ENCODE assay signal across 8 cellular contexts in genomic region chr11:67354314-67355022, GRCh38. TPM values are rescaled to one million over a fixed set of nuclear protein-coding genes. Genes with fewer than 3 reads are reported as not detected.
DNase-seq lines count a peak whose midpoint lies in the region; ATAC-seq and TF ChIP-seq lines count a peak whose summit lies in the region.

No MANE protein-coding gene starts in this region.

- DNase-seq in NCI-H82 (lab: John Stamatoyannopoulos, UW) (peak; percentile 60), NCI-H82 treated with DMSO at 0.1 percent for 48 hours (lab: John Stamatoyannopoulos, UW; ENCODE audit: unreplicated experiment) (no peak), NCI-H460 (ENCODE audit: extremely low read depth, low read depth) (peak; percentile 89), breast epithelium (ENCODE audit: low spot score in 2 of 2) (no peak), stromal cell of bone marrow (ENCODE audit: low read depth) (peak; percentile 97)

- intact Hi-C loops in breast epithelium (cut with DNase I; ENCODE audit: low total_unique reads): loop anchor here (5.0 kb wide), 1 partner anchor 38 kb away; the partner anchor contains the start of gene RAD9A

- TF ChIP-seq CTCF in breast epithelium (IDR thresholded peaks at IDR 0.05): no peak

- no peaks in the 10 kb centered on the region for H3K36me3 ChIP-seq in breast epithelium

- H3K27ac ChIP-seq in breast epithelium: peak overlapping the region; percentile 97 to 98
- peak overlapping the region; percentile 98 for H3K27ac ChIP-seq in layer of hippocampus (ENCODE audit: low read depth, low read length)

- ATAC-seq in HG02884 (IDR thresholded peaks at IDR 0.05; ENCODE audit: unreplicated experiment) (no peak), HG02938 (IDR thresholded peaks at IDR 0.05; ENCODE audit: unreplicated experiment) (no peak)

- H3K27me3 ChIP-seq in breast epithelium (no peaks in the 10 kb centered on the region), layer of hippocampus (ENCODE audit: control insufficient read depth, insufficient read depth, low read length) (no peaks in the 10 kb centered on the region)

- H3K9me3 ChIP-seq in breast epithelium: no peaks in the 10 kb centered on the region

- H3K4me1 ChIP-seq in breast epithelium: peaks cover 13 to 30% of the 10 kb centered on the region in 2 donors

- peak overlapping the region in 2 of 3 donors; percentile 74 to 76 for H3K4me3 ChIP-seq in breast epithelium

- TF ChIP-seq POLR2A in breast epithelium (IDR thresholded peaks at IDR 0.05): no peak

RNA-seq across cellular contexts. Expression of gene POLD4, which starts 1.1 kb away (rescaled TPM):
- 62.8 and 75.5 TPM in 2 replicates for total RNA-seq in NCI-H460 (2014; rRNA removed; shearing (Covaris generic))
- 91.6 and 132 TPM in 2 replicates for polyA plus RNA-seq in NCI-H460 (2014; cell fraction: nucleus; rRNA removed)
- 10 to 100 TPM; 48.7 to 91.5 (median 69.2) TPM for total RNA-seq in breast epithelium

RNA-seq across cellular contexts. Expression of gene CLCF1, which starts 18.9 kb away (rescaled TPM):
- 4.9 and 5.3 TPM in 2 replicates for total RNA-seq in NCI-H460 (2014; rRNA removed; shearing (Covaris generic))
- 21.2 TPM in 2 replicates for polyA plus RNA-seq in NCI-H460 (2014; cell fraction: nucleus; rRNA removed)
- 10 to 100 TPM in 2 of 3 donors, 1 to 10 TPM in 1; 3.2 to 11.1 (median 10.2) TPM for total RNA-seq in breast epithelium

RNA-seq across cellular contexts. Expression of gene RAD9A, which starts 37.3 kb away (rescaled TPM):
- total RNA-seq in NCI-H460 (2014; rRNA removed; shearing (Covaris generic)): 4.2 and 5.9 TPM in 2 replicates
- polyA plus RNA-seq in NCI-H460 (2014; cell fraction: nucleus; rRNA removed): 14.6 and 20.8 TPM in 2 replicates
- total RNA-seq in breast epithelium: 10 to 100 TPM; 11.0 to 31.0 (median 24.6) TPM

RNA-seq across cellular contexts. Expression of gene PPP1CA, which starts 47.2 kb away (rescaled TPM):
- total RNA-seq in NCI-H460 (2014; rRNA removed; shearing (Covaris generic)): 137 and 159 TPM in 2 replicates
- polyA plus RNA-seq in NCI-H460 (2014; cell fraction: nucleus; rRNA removed): 105 and 122 TPM in 2 replicates
- total RNA-seq in breast epithelium: 10 to 100 TPM; 73.1 to 91.9 (median 76.7) TPM

RNA-seq across cellular contexts. Expression of gene TBC1D10C, which starts 49.4 kb away (rescaled TPM):
- not detected in 2 replicates for total RNA-seq in NCI-H460 (2014; rRNA removed; shearing (Covaris generic))
- not detected in 2 replicates for polyA plus RNA-seq in NCI-H460 (2014; cell fraction: nucleus; rRNA removed)
- 1 to 10 TPM in 2 of 3 donors, under 1 TPM in 1; 0.66 to 2.0 (median 1.6) TPM for total RNA-seq in breast epithelium

Comparison
In these comparisons a context has a peak if more than half of its experiments do, and no peak if none do; other contexts are left out.
1. DNase-seq: peak in NCI-H82 (single experiment), NCI-H460 (single experiment) and stromal cell of bone marrow (single experiment); none in NCI-H82 treated with DMSO at 0.1 percent for 48 hours (single experiment) and breast epithelium (0 of 2).